ENCODE assay signal across 8 cellular contexts in the genomic region with DNA sequence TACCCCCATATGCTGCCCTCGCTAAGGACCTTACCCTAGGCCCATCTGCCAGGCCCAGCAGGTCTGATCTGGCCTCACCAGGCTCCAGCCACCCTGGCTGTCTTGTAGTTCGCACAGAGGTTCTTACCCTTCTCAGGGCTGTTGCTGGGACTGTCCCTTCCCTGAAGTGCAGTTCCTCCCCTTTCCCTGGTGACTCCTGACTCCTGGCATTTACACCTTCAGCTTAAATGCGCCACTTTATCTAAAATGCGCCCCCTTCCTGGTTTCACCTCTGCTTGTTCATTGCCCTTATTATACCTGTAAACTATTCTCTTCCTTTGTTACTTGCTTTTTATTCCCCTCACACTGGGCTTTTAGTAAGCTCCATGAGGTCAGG. TPM values are rescaled to one million over a fixed set of nuclear protein-coding genes. Genes with fewer than 3 reads are reported as not detected.
DNase-seq lines count a peak whose midpoint lies in the region; ATAC-seq, FAIRE-seq and TF ChIP-seq lines count a peak whose summit lies in the region.

No MANE protein-coding gene starts in this region.

- H3K4me3 ChIP-seq in bronchial epithelial cell (ENCODE audit: low read depth, low read length): peak overlapping the region; percentile 55
- H3K4me3 ChIP-seq in muscle layer of colon (ENCODE audit: low read depth in 1 of 2, low read length in 2 of 2): peak overlapping the region; percentile 78 to 86

- no peak for TF ChIP-seq CTCF in bronchial epithelial cell (IDR thresholded peaks at IDR 0.05; ENCODE audit: insufficient read depth, low read length, severe bottlenecking)

- H3K36me3 ChIP-seq in bronchial epithelial cell (ENCODE audit: control insufficient read depth, insufficient read depth, low read length): peaks cover 13% of the 10 kb centered on the region
- peaks cover 30% of the 10 kb centered on the region for H3K36me3 ChIP-seq in muscle layer of colon (ENCODE audit: insufficient read depth, low read length)

- H3K9me3 ChIP-seq in muscle layer of colon (ENCODE audit: low read length): no peaks in the 10 kb centered on the region

- DNase-seq in GM12892 (ENCODE audit: insufficient read length) (no peak), M059J (ENCODE audit: low read depth) (peak; percentile 32), bronchial epithelial cell (ENCODE audit: low read depth) (peak; percentile 32), KBM-7 (no peak)

- peaks cover 12% of the 10 kb centered on the region for H3K4me1 ChIP-seq in muscle layer of colon (ENCODE audit: insufficient read depth, low read length)

- ATAC-seq in GM18858 (IDR thresholded peaks at IDR 0.05; ENCODE audit: unreplicated experiment) (no peak), HG02588 (IDR thresholded peaks at IDR 0.05; ENCODE audit: unreplicated experiment) (no peak), HG03469 (IDR thresholded peaks at IDR 0.05; ENCODE audit: unreplicated experiment) (no peak)

- no peak; the same call in 1 of the 2 replicates for TF ChIP-seq POLR2A in GM12892 (IDR thresholded peaks at IDR 0.05; ENCODE audit: low read depth, low read length)

- H3K27me3 ChIP-seq in bronchial epithelial cell (ENCODE audit: control insufficient read depth, insufficient read depth, low read length) (no peaks in the 10 kb centered on the region), muscle layer of colon (ENCODE audit: control insufficient read depth in 1 of 2, insufficient read depth in 2 of 2, low read length in 2 of 2) (no peaks in the 10 kb centered on the region)

- in situ Hi-C loops in KBM-7 (cut with MboI; ENCODE audit: low pct_unique_long_range_greater_than_20kb, low sequenced_read_pairs): no loop called here

- FAIRE-seq in GM12892 (lab: Jason Lieb, UNC) (peak; percentile 27), bronchial epithelial cell (lab: Jason Lieb, UNC) (no peak)

- H3K9ac ChIP-seq in muscle layer of colon (ENCODE audit: low read length): peak overlapping the region; percentile 56

- H3K27ac ChIP-seq in muscle layer of colon (ENCODE audit: low read depth, low read length): peak overlapping the region; percentile 86

RNA-seq across cellular contexts. Expression of gene TTLL3, which starts 0.8 kb away (rescaled TPM):
- 33.8 TPM for polyA plus RNA-seq in GM12892 (2012; ENCODE audit: missing spikeins)
- 2.6 and 3.3 TPM in 2 replicates for total RNA-seq in M059J (2014; rRNA removed; shearing (Covaris generic))
- total RNA-seq in bronchial epithelial cell: 11.3 and 17.3 TPM in 2 replicates

RNA-seq across cellular contexts. Expression of gene ARPC4, which starts 16.3 kb away (rescaled TPM):
- 209 TPM for polyA plus RNA-seq in GM12892 (2012; ENCODE audit: missing spikeins)
- 155 and 190 TPM in 2 replicates for total RNA-seq in M059J (2014; rRNA removed; shearing (Covaris generic))
- 192 and 204 TPM in 2 replicates for total RNA-seq in bronchial epithelial cell

RNA-seq across cellular contexts. Expression of gene TADA3, which starts 17.0 kb away (rescaled TPM):
- 30.4 TPM for polyA plus RNA-seq in GM12892 (2012; ENCODE audit: missing spikeins)
- total RNA-seq in M059J (2014; rRNA removed; shearing (Covaris generic)): 53.6 and 60.2 TPM in 2 replicates
- total RNA-seq in bronchial epithelial cell: 46.9 and 78.5 TPM in 2 replicates

RNA-seq across cellular contexts. Expression of gene RPUSD3, which starts 34.6 kb away (rescaled TPM):
- 32.8 TPM for polyA plus RNA-seq in GM12892 (2012; ENCODE audit: missing spikeins)
- 22.3 and 34.8 TPM in 2 replicates for total RNA-seq in M059J (2014; rRNA removed; shearing (Covaris generic))
- 34.5 and 36.2 TPM in 2 replicates for total RNA-seq in bronchial epithelial cell

RNA-seq across cellular contexts. Expression of gene CAMK1, which starts 39.5 kb away (rescaled TPM):
- 3.3 TPM for polyA plus RNA-seq in GM12892 (2012; ENCODE audit: missing spikeins)
- total RNA-seq in M059J (2014; rRNA removed; shearing (Covaris generic)): 6.4 and 10.6 TPM in 2 replicates
- total RNA-seq in bronchial epithelial cell: 18.2 and 36.4 TPM in 2 replicates

Comparison
In these comparisons a context has a peak if more than half of its experiments do, and no peak if none do; other contexts are left out.
1. DNase-seq: peak in M059J (single experiment) and bronchial epithelial cell (single experiment); none in GM12892 (single experiment) and KBM-7 (single experiment).